ENCODE assay signal across 9 cellular contexts in genomic region chr16:3158498-3159314, GRCh38. TPM values are rescaled to one million over a fixed set of nuclear protein-coding genes. Genes with fewer than 3 reads are reported as not detected.
DNase-seq lines count a peak whose midpoint lies in the region; ATAC-seq, FAIRE-seq and TF ChIP-seq lines count a peak whose summit lies in the region.
"Had no signal": no experiment of that assay in that cellular context is flagged by ENCODE, and none has a peak within 500 bp of the region (broad histone marks: within the 10 kb centered on the region; RNA-seq: fewer than 3 reads in every experiment).

No MANE protein-coding gene starts in this region.

- H3K9me3 Mint-ChIP-seq in activated naive CD4-positive, alpha-beta T cell treated with anti-CD3 and anti-CD28 coated beads, Interleukin-2, amount 50 U/mL, for 72 hours, result no peaks in the 10 kb centered on the region

- TF ChIP-seq EP300 in transverse colon (IDR thresholded peaks at IDR 0.05; ENCODE audit: low read depth), result no peak

- DNase-seq in BE2C, result peak; percentile 86
- peak; percentile 86 for DNase-seq in SKM-1 (lab: John Stamatoyannopoulos, UW; ENCODE audit: unreplicated experiment)
- peak; percentile 78 to 79 for DNase-seq in activated naive CD4-positive, alpha-beta T cell treated with anti-CD3 and anti-CD28 coated beads, Interleukin-2, amount 50 U/mL, for 72 hours (ENCODE audit: low spot score in 2 of 2)
- peak in 39 of 42 donors; percentile 27 to 86 (median 66) for DNase-seq in head of caudate nucleus
- DNase-seq in pancreas, result peak; percentile 89 to 94 (median 92)
- DNase-seq in transverse colon, result peak; percentile 95

- H3K27me3 ChIP-seq in BE2C (no peaks in the 10 kb centered on the region), pancreas (no peaks in the 10 kb centered on the region), transverse colon (peaks cover 11% of the 10 kb centered on the region)

- intact Hi-C loops in head of caudate nucleus (cut with DNase I) (no loop called here), pancreas (cut with DNase I) (no loop called here), transverse colon (cut with DNase I; ENCODE audit: low total_unique reads) (no loop called here)

- no peak for TF ChIP-seq CTCF in BE2C (IDR thresholded peaks at IDR 0.05; ENCODE audit: low read depth, low read length)
- no peak for TF ChIP-seq CTCF in pancreas (IDR thresholded peaks at IDR 0.05)
- no peak for TF ChIP-seq CTCF in transverse colon (IDR thresholded peaks at IDR 0.05)

- H3K9me3 ChIP-seq in BE2C (no peaks in the 10 kb centered on the region), KOPT-K1 (ENCODE audit: insufficient read depth, low read length, poor library complexity, severe bottlenecking) (no peaks in the 10 kb centered on the region), pancreas (no peaks in the 10 kb centered on the region), transverse colon (no peaks in the 10 kb centered on the region)

- peak overlapping the region; percentile 81 to 98 for H3K27ac Mint-ChIP-seq in activated naive CD4-positive, alpha-beta T cell treated with anti-CD3 and anti-CD28 coated beads, Interleukin-2, amount 50 U/mL, for 72 hours

- in situ Hi-C loops in transverse colon (cut with MboI; ENCODE audit: low pct_ligation_motif_present in 1 of 4, low pct_unique_long_range_greater_than_20kb in 1 of 4, low sequenced_read_pairs in 3 of 4), result no loop called here

- 5% methylated on average over 61 to 72 of the region's 72 CpGs for WGBS in pancreas, 2 donors
- 7 to 20% methylated on average over 1 to 43 of the region's 72 CpGs for WGBS in transverse colon (ENCODE audit: low coverage in 1 of 2), 2 donors

- peaks cover 0 to 13% of the 10 kb centered on the region in 2 donors for H3K36me3 Mint-ChIP-seq in activated naive CD4-positive, alpha-beta T cell treated with anti-CD3 and anti-CD28 coated beads, Interleukin-2, amount 50 U/mL, for 72 hours

- peak overlapping the region; percentile 84 for H3K27ac ChIP-seq in KOPT-K1 (ENCODE audit: low read depth, low read length, poor library complexity, severe bottlenecking)
- peak overlapping the region; percentile 64 to 87 (median 75) for H3K27ac ChIP-seq in pancreas
- peak overlapping the region; percentile 88 to 93 (median 90) for H3K27ac ChIP-seq in transverse colon

- ATAC-seq in GM19372 (IDR thresholded peaks at IDR 0.05; ENCODE audit: low read depth, unreplicated experiment) (peak; percentile 56), pancreas (peak; percentile 86 to 91 (median 90))
- peak; percentile 76 to 86 for ATAC-seq in activated naive CD4-positive, alpha-beta T cell treated with anti-CD3 and anti-CD28 coated beads, Interleukin-2, amount 50 U/mL, for 72 hours

- H3K4me3 ChIP-seq in BE2C (ENCODE audit: low read depth, low read length) (peak overlapping the region; percentile 74), pancreas (peak overlapping the region; percentile 53 to 82 (median 68)), transverse colon (peak overlapping the region; percentile 50 to 94 (median 89))

- H3K4me1 ChIP-seq in BE2C (no peaks in the 10 kb centered on the region), pancreas (no peaks in the 10 kb centered on the region), transverse colon (peaks cover 0 to 21% (median 15%) of the 10 kb centered on the region in 4 donors)

- peak; percentile 55 for TF ChIP-seq POLR2A in transverse colon (IDR thresholded peaks at IDR 0.05)

- FAIRE-seq in pancreas (lab: Jason Lieb, UNC), result no peak

- H3K36me3 ChIP-seq in BE2C, result no peaks in the 10 kb centered on the region
- no peaks in the 10 kb centered on the region for H3K36me3 ChIP-seq in KOPT-K1 (ENCODE audit: insufficient read depth, low read length)
- H3K36me3 ChIP-seq in pancreas, result no peaks in the 10 kb centered on the region
- no peaks in the 10 kb centered on the region for H3K36me3 ChIP-seq in transverse colon

RNA-seq across cellular contexts. Expression of gene ZNF213, which starts 23.9 kb away (rescaled TPM):
- polyA plus RNA-seq in BE2C (2012; ENCODE audit: insufficient read depth, insufficient read length, low read depth), result 30.1 TPM
- total RNA-seq in activated naive CD4-positive, alpha-beta T cell treated with anti-CD3 and anti-CD28 coated beads, Interleukin-2, amount 50 U/mL, for 72 hours, result 1 to 10 TPM; 6.1 to 8.2 TPM
- total RNA-seq in pancreas (1 to 10 TPM; 5.0 to 8.8 (median 6.7) TPM), transverse colon (10 to 100 TPM; 12.1 to 64.3 (median 16.1) TPM)
- 1 to 10 TPM; 5.8 to 7.5 TPM for polyA plus RNA-seq in pancreas

RNA-seq across cellular contexts. Expression of gene OR1F1, which starts 29.3 kb away (rescaled TPM):
- polyA plus RNA-seq in BE2C (2012; ENCODE audit: insufficient read depth, insufficient read length, low read depth), result not detected
- not detected for total RNA-seq in activated naive CD4-positive, alpha-beta T cell treated with anti-CD3 and anti-CD28 coated beads, Interleukin-2, amount 50 U/mL, for 72 hours
- total RNA-seq in pancreas (not detected), transverse colon (not detected)
- not detected for polyA plus RNA-seq in pancreas
- total RNA-seq: T-helper 1 cell treated with Interleukin-12 subunit alpha and Interleukin-12 subunit beta and Interleukin-4 antibody, amounts not matched to agents 30 ng/mL and 1 ng/mL, for 36 hours had no signal

RNA-seq across cellular contexts. Expression of gene ZNF205, which starts 46.3 kb away (rescaled TPM):
- polyA plus RNA-seq in BE2C (2012; ENCODE audit: insufficient read depth, insufficient read length, low read depth), result 44.6 TPM
- total RNA-seq in activated naive CD4-positive, alpha-beta T cell treated with anti-CD3 and anti-CD28 coated beads, Interleukin-2, amount 50 U/mL, for 72 hours, result under 1 TPM in 1 of 2 donors, not detected in 1; 0.18 TPM
- 1 to 10 TPM; 6.5 to 10.0 (median 8.0) TPM for total RNA-seq in pancreas
- 10 to 100 TPM; 22.4 to 43.3 TPM for polyA plus RNA-seq in pancreas
- total RNA-seq in transverse colon, result 10 to 100 TPM in 3 of 4 donors, 1 to 10 TPM in 1; 5.2 to 16.3 (median 15.5) TPM

RNA-seq across cellular contexts. Expression of gene ZSCAN10, which starts 59.6 kb away (rescaled TPM):
- polyA plus RNA-seq in BE2C (2012; ENCODE audit: insufficient read depth, insufficient read length, low read depth), result not detected
- total RNA-seq in activated naive CD4-positive, alpha-beta T cell treated with anti-CD3 and anti-CD28 coated beads, Interleukin-2, amount 50 U/mL, for 72 hours, result under 1 TPM; 0.14 to 0.68 TPM
- total RNA-seq in pancreas (under 1 TPM in 1 of 6 donors, not detected in 5; 0.35 TPM), transverse colon (not detected)
- polyA plus RNA-seq in pancreas, result not detected

Comparison
In these comparisons a context has a peak if more than half of its experiments do, and no peak if none do; other contexts are left out.
1. Peak in every context shown above with its lines: DNase-seq, ATAC-seq, H3K4me3 ChIP-seq and H3K27ac ChIP-seq.
2. RNA of gene ZNF205, which starts 46.3 kb away (total RNA-seq): 5.2 to 16.3 TPM in transverse colon and 6.5 to 10.0 TPM in pancreas; 0.18 TPM in activated naive CD4-positive, alpha-beta T cell treated with anti-CD3 and anti-CD28 coated beads, Interleukin-2, amount 50 U/mL, for 72 hours; every median in the first group is over 4 times any median in the second.